ENCODE assay signal across 14 cellular contexts in genomic region chr2:144495227-144495933, GRCh38. TPM values are rescaled to one million over a fixed set of nuclear protein-coding genes. Genes with fewer than 3 reads are reported as not detected.
DNase-seq lines count a peak whose midpoint lies in the region; ATAC-seq and TF ChIP-seq lines count a peak whose summit lies in the region.
"Had no signal": no experiment of that assay in that cellular context is flagged by ENCODE, and none has a peak within 500 bp of the region (broad histone marks: within the 10 kb centered on the region; RNA-seq: fewer than 3 reads in every experiment).

No MANE protein-coding gene starts in this region.

- H3K4me1 Mint-ChIP-seq in natural killer cell treated with Interleukin-12 subunit alpha and Interleukin-12 subunit beta and Interleukin-15 and Interleukin-18, amount 100 ng/mL, for 72 hours (ENCODE audit: low read depth in 2 of 2): peaks cover 69 to 71% of the 10 kb centered on the region in 2 donors
- peaks cover 51% of the 10 kb centered on the region for H3K4me1 Mint-ChIP-seq in activated CD8-positive, alpha-beta memory T cell treated with anti-CD3 and anti-CD28 coated beads, Interleukin-2, amount 10 ng/mL, durations not matched to agents 7 days and 5 days

- ATAC-seq in natural killer cell treated with Interleukin-12 subunit alpha and Interleukin-12 subunit beta and Interleukin-15 and Interleukin-18, amount 100 ng/mL, for 72 hours: peak; percentile 65 to 78
- no peak for ATAC-seq in thoracic aorta (ENCODE audit: insufficient number of reproducible peaks, low FRiP score, low read depth)
- no peak for ATAC-seq in activated CD8-positive, alpha-beta memory T cell treated with anti-CD3 and anti-CD28 coated beads, Interleukin-2, amount 10 ng/mL, durations not matched to agents 7 days and 5 days
- ATAC-seq: activated T-cell treated with anti-CD3 and anti-CD28 coated beads, Interleukin-2, amount 50 U/mL, for 4 hours; CD8-positive, alpha-beta T cell had no signal

- no peaks in the 10 kb centered on the region for H3K9me3 Mint-ChIP-seq in natural killer cell treated with Interleukin-12 subunit alpha and Interleukin-12 subunit beta and Interleukin-15 and Interleukin-18, amount 100 ng/mL, for 72 hours
- H3K9me3 Mint-ChIP-seq in activated CD8-positive, alpha-beta memory T cell treated with anti-CD3 and anti-CD28 coated beads, Interleukin-2, amount 10 ng/mL, durations not matched to agents 7 days and 5 days (ENCODE audit: low read depth): no peaks in the 10 kb centered on the region
- H3K9me3 Mint-ChIP-seq: activated T-cell treated with anti-CD3 and anti-CD28 coated beads, Interleukin-2, amount 50 U/mL, for 4 hours; CD8-positive, alpha-beta T cell had no signal

- peaks cover 12% of the 10 kb centered on the region for H4K20me1 ChIP-seq in hepatocyte (ENCODE audit: insufficient read depth, poor library complexity, severe bottlenecking)

- H3K9me3 ChIP-seq in SK-N-MC (ENCODE audit: low read depth, low read length): no peaks in the 10 kb centered on the region
- no peaks in the 10 kb centered on the region for H3K9me3 ChIP-seq in thoracic aorta
- no peaks in the 10 kb centered on the region for H3K9me3 ChIP-seq in hepatocyte (ENCODE audit: low read depth)

- H3K9me2 ChIP-seq in hepatocyte (replicated peaks; ENCODE audit: insufficient read depth): no peaks in the 10 kb centered on the region

- no peak overlapping the region for H2AFZ ChIP-seq in hepatocyte

- peaks cover 64% of the 10 kb centered on the region for H3K79me2 ChIP-seq in hepatocyte

- H3K4me3 ChIP-seq in SK-N-MC (no peak overlapping the region), fibroblast of the aortic adventitia (ENCODE audit: low read depth, low read length) (no peak overlapping the region), thoracic aorta (peak overlapping the region; percentile 9), hepatocyte (no peak overlapping the region)

- H3K27ac ChIP-seq in SK-N-MC (peak overlapping the region; percentile 67), thoracic aorta (peak overlapping the region; percentile 14 to 23), hepatocyte (no peak overlapping the region)

- WGBS in hepatocyte (ENCODE audit: low lambda C conversion rate, missing lambda C conversion rate): 81% methylated on average over 5 of the region's 5 CpGs

- H3K27ac Mint-ChIP-seq in natural killer cell treated with Interleukin-12 subunit alpha and Interleukin-12 subunit beta and Interleukin-15 and Interleukin-18, amount 100 ng/mL, for 72 hours: peak overlapping the region; percentile 89
- H3K27ac Mint-ChIP-seq in activated CD8-positive, alpha-beta memory T cell treated with anti-CD3 and anti-CD28 coated beads, Interleukin-2, amount 10 ng/mL, durations not matched to agents 7 days and 5 days: no peak overlapping the region
- H3K27ac Mint-ChIP-seq: CD8-positive, alpha-beta T cell had no signal

- DNase-seq in SK-N-MC (ENCODE audit: low read depth, low spot score) (no peak), fibroblast of the aortic adventitia (ENCODE audit: low read depth) (peak; percentile 19), thoracic aorta (ENCODE audit: low spot score) (no peak), hepatocyte (ENCODE audit: low spot score) (no peak), T-helper 9 cell (no peak), islet precursor cell (no peak)
- DNase-seq in natural killer cell treated with Interleukin-12 subunit alpha and Interleukin-12 subunit beta and Interleukin-15 and Interleukin-18, amount 100 ng/mL, for 72 hours (ENCODE audit: low spot score): no peak
- no peak for DNase-seq in activated CD8-positive, alpha-beta memory T cell treated with anti-CD3 and anti-CD28 coated beads, Interleukin-2, amount 10 ng/mL, durations not matched to agents 7 days and 5 days
- DNase-seq: activated CD4-positive, CD25-positive, alpha-beta regulatory T cell; activated T-cell treated with anti-CD3 and anti-CD28 coated beads, Interleukin-2, amount 50 U/mL, for 4 hours; CD8-positive, alpha-beta T cell; GDM1; NCI-H1694 treated with DMSO at 0.1 percent for 48 hours; NCI-H82 had no signal

- peaks cover 3 to 36% of the 10 kb centered on the region in 2 donors for H3K4me1 ChIP-seq in thoracic aorta (ENCODE audit: control insufficient read depth in 1 of 2, low read depth in 2 of 2)
- H3K4me1 ChIP-seq in hepatocyte (ENCODE audit: insufficient read depth): no peaks in the 10 kb centered on the region

- peaks cover 38% of the 10 kb centered on the region for H3K36me3 Mint-ChIP-seq in natural killer cell treated with Interleukin-12 subunit alpha and Interleukin-12 subunit beta and Interleukin-15 and Interleukin-18, amount 100 ng/mL, for 72 hours
- H3K36me3 Mint-ChIP-seq in activated CD8-positive, alpha-beta memory T cell treated with anti-CD3 and anti-CD28 coated beads, Interleukin-2, amount 10 ng/mL, durations not matched to agents 7 days and 5 days: peaks cover 18% of the 10 kb centered on the region
- H3K36me3 Mint-ChIP-seq: CD8-positive, alpha-beta T cell had no signal

- peak overlapping the region; percentile 74 for H3K4me3 Mint-ChIP-seq in natural killer cell treated with Interleukin-12 subunit alpha and Interleukin-12 subunit beta and Interleukin-15 and Interleukin-18, amount 100 ng/mL, for 72 hours
- H3K4me3 Mint-ChIP-seq in activated CD8-positive, alpha-beta memory T cell treated with anti-CD3 and anti-CD28 coated beads, Interleukin-2, amount 10 ng/mL, durations not matched to agents 7 days and 5 days: no peak overlapping the region
- H3K4me3 Mint-ChIP-seq: activated T-cell treated with anti-CD3 and anti-CD28 coated beads, Interleukin-2, amount 50 U/mL, for 4 hours; CD8-positive, alpha-beta T cell had no signal

- H3K36me3 ChIP-seq in SK-N-MC (ENCODE audit: insufficient read depth, low read length): peaks cover 93% of the 10 kb centered on the region
- H3K36me3 ChIP-seq in thoracic aorta: no peaks in the 10 kb centered on the region
- no peaks in the 10 kb centered on the region for H3K36me3 ChIP-seq in hepatocyte (replicated peaks; ENCODE audit: insufficient read depth, low read depth)

- no peaks in the 10 kb centered on the region for H3K27me3 ChIP-seq in thoracic aorta (replicated peaks; ENCODE audit: insufficient read depth)
- H3K27me3 ChIP-seq in hepatocyte: peaks cover 3% of the 10 kb centered on the region

- no peak overlapping the region for H3K4me2 ChIP-seq in hepatocyte

- H3K27me3 Mint-ChIP-seq in natural killer cell treated with Interleukin-12 subunit alpha and Interleukin-12 subunit beta and Interleukin-15 and Interleukin-18, amount 100 ng/mL, for 72 hours: no peaks in the 10 kb centered on the region
- H3K27me3 Mint-ChIP-seq in activated CD8-positive, alpha-beta memory T cell treated with anti-CD3 and anti-CD28 coated beads, Interleukin-2, amount 10 ng/mL, durations not matched to agents 7 days and 5 days: no peaks in the 10 kb centered on the region

- CTCF ChIA-PET in activated CD8-positive, alpha-beta memory T cell treated with anti-CD3 and anti-CD28 coated beads, Interleukin-2, amount 10 ng/mL, durations not matched to agents 7 days and 5 days (lab: Charles Lee): interaction anchor here (1.0 kb wide), 1 partner anchor 30 kb away, joined by 3 read pairs; no protein-coding TSS in a partner anchor

- no peak overlapping the region for H3K9ac ChIP-seq in SK-N-MC (ENCODE audit: insufficient read length)

- TF ChIP-seq CTCF in fibroblast of the aortic adventitia (IDR thresholded peaks at IDR 0.05; ENCODE audit: insufficient read depth, low read length): no peak
- TF ChIP-seq CTCF in thoracic aorta (IDR thresholded peaks at IDR 0.05): no peak
- TF ChIP-seq CTCF in hepatocyte (IDR thresholded peaks at IDR 0.05; ENCODE audit: poor library complexity): no peak

RNA-seq across cellular contexts. Expression of gene ZEB2, which starts 24.5 kb away (rescaled TPM):
- total RNA-seq in fibroblast of the aortic adventitia (ENCODE audit: low replicate concordance): 104 and 129 TPM in 2 replicates
- total RNA-seq in natural killer cell treated with Interleukin-12 subunit alpha and Interleukin-12 subunit beta and Interleukin-15 and Interleukin-18, amount 100 ng/mL, for 72 hours: 100 to 1,000 TPM; 181 to 248 TPM
- total RNA-seq in thoracic aorta: 100 to 1,000 TPM; 122 to 190 TPM
- 35.5 and 38.8 TPM in 2 replicates for total RNA-seq in hepatocyte
- 17.2 and 17.8 TPM in 2 replicates for polyA plus RNA-seq in hepatocyte
- total RNA-seq in activated CD8-positive, alpha-beta memory T cell treated with anti-CD3 and anti-CD28 coated beads, Interleukin-2, amount 10 ng/mL, durations not matched to agents 7 days and 5 days: 10 to 100 TPM; 40.4 to 40.9 TPM

Comparison
In these comparisons a context has a peak if more than half of its experiments do, and no peak if none do; other contexts are left out.
1. ATAC-seq: peak in natural killer cell treated with Interleukin-12 subunit alpha and Interleukin-12 subunit beta and Interleukin-15 and Interleukin-18, amount 100 ng/mL, for 72 hours (2 of 2); none in thoracic aorta (single experiment) and activated CD8-positive, alpha-beta memory T cell treated with anti-CD3 and anti-CD28 coated beads, Interleukin-2, amount 10 ng/mL, durations not matched to agents 7 days and 5 days (single experiment).